Comparison of ENCODE assay signal across 11 cellular contexts in genomic region chr17:4043862-4044261, GRCh38.
DNase-seq lines count a peak whose midpoint lies in the region; ATAC-seq, FAIRE-seq and TF ChIP-seq lines count a peak whose summit lies in the region.
"Had no signal": no experiment of that assay in that cellular context is flagged by ENCODE, and none has a peak within 500 bp of the region (broad histone marks: within the 10 kb centered on the region; RNA-seq: fewer than 3 reads in every experiment).

No MANE protein-coding gene starts in this region.

- H3K36me3 Mint-ChIP-seq in stimulated activated memory B cell treated with anti-CD40 and anti-IgM and Interleukin-4, amounts not matched to agents 10 μg/mL and 1 μg/mL and 100 μg/mL, for 72 hours = peaks cover 62% of the 10 kb centered on the region

- peak overlapping the region; percentile 73 for H3K27ac Mint-ChIP-seq in stimulated activated memory B cell treated with anti-CD40 and anti-IgM and Interleukin-4, amounts not matched to agents 10 μg/mL and 1 μg/mL and 100 μg/mL, for 72 hours

- peaks cover 33 to 39% of the 10 kb centered on the region in 2 donors for H3K36me3 ChIP-seq in small intestine (ENCODE audit: control insufficient read depth in 2 of 2, insufficient read depth in 2 of 2, low read length in 2 of 2)
- peaks cover 96% of the 10 kb centered on the region for H3K36me3 ChIP-seq in suprapubic skin

- no peak for TF ChIP-seq POLR2A in suprapubic skin (IDR thresholded peaks at IDR 0.05)

- H3K9me3 Mint-ChIP-seq in stimulated activated memory B cell treated with anti-CD40 and anti-IgM and Interleukin-4, amounts not matched to agents 10 μg/mL and 1 μg/mL and 100 μg/mL, for 72 hours = no peaks in the 10 kb centered on the region

- DNase-seq in T-helper 1 cell = peak in 4 of 5 donors; percentile 20 to 55 (median 36)
- DNase-seq in activated T-cell treated with anti-CD3 and anti-CD28 coated beads for 4 hours = peak; percentile 13
- peak; percentile 18 for DNase-seq in small intestine
- no peak for DNase-seq in NCI-H187 treated with DMSO at 0.1 percent for 48 hours (lab: John Stamatoyannopoulos, UW)
- no peak for DNase-seq in SKM-1 treated with dmso at 0.1 percent for 144 hours (lab: John Stamatoyannopoulos, UW; ENCODE audit: unreplicated experiment)
- no peak for DNase-seq in suprapubic skin (ENCODE audit: low spot score in 2 of 2)
- no peak for DNase-seq in NCI-H1417 (lab: John Stamatoyannopoulos, UW)
- DNase-seq: sigmoid colon had no signal

- no peaks in the 10 kb centered on the region for H3K9me3 ChIP-seq in small intestine (ENCODE audit: control insufficient read depth, low read depth)
- H3K9me3 ChIP-seq in suprapubic skin = no peaks in the 10 kb centered on the region
- H3K9me3 ChIP-seq: ascending aorta, sigmoid colon had no signal

- 76 to 82% (median 77%) methylated on average over 4 of the region's 4 CpGs for WGBS in small intestine, 3 donors
- 66% methylated on average over 4 of the region's 4 CpGs for WGBS in suprapubic skin

- no peak for TF ChIP-seq EP300 in suprapubic skin (IDR thresholded peaks at IDR 0.05)

- H3K27me3 ChIP-seq in small intestine (ENCODE audit: control insufficient read depth in 2 of 2, insufficient read depth in 2 of 2, low read length in 2 of 2) = no peaks in the 10 kb centered on the region
- H3K27me3 ChIP-seq in suprapubic skin = no peaks in the 10 kb centered on the region
- H3K27me3 ChIP-seq: ascending aorta, sigmoid colon had no signal

- no peak overlapping the region for H3K4me3 ChIP-seq in small intestine (ENCODE audit: low read depth in 1 of 2, low read length in 2 of 2)
- no peak overlapping the region for H3K4me3 ChIP-seq in suprapubic skin
- H3K4me3 ChIP-seq: ascending aorta, sigmoid colon had no signal

- no peak for FAIRE-seq in small intestine (lab: Jason Lieb, UNC)
- FAIRE-seq: RCC 7860 had no signal

- no peaks in the 10 kb centered on the region for H3K4me1 ChIP-seq in small intestine (ENCODE audit: control insufficient read depth in 2 of 2, insufficient read depth in 1 of 2, low read depth in 1 of 2, low read length in 1 of 2)
- H3K4me1 ChIP-seq in suprapubic skin = no peaks in the 10 kb centered on the region
- H3K4me1 ChIP-seq: ascending aorta, sigmoid colon had no signal

- TF ChIP-seq CTCF in suprapubic skin (IDR thresholded peaks at IDR 0.05) = no peak

- H3K4me3 Mint-ChIP-seq in stimulated activated memory B cell treated with anti-CD40 and anti-IgM and Interleukin-4, amounts not matched to agents 10 μg/mL and 1 μg/mL and 100 μg/mL, for 72 hours = no peak overlapping the region

- peak; percentile 78 for ATAC-seq in stimulated activated memory B cell treated with anti-CD40 and anti-IgM and Interleukin-4, amounts not matched to agents 10 μg/mL and 1 μg/mL and 100 μg/mL, for 72 hours

- H3K27ac ChIP-seq in small intestine (ENCODE audit: low read depth in 1 of 2, low read length in 1 of 2) = peak overlapping the region in 1 of 2 donors; percentile 56
- no peak overlapping the region for H3K27ac ChIP-seq in suprapubic skin
- H3K27ac ChIP-seq: ascending aorta, sigmoid colon had no signal

- no peaks in the 10 kb centered on the region for H3K27me3 Mint-ChIP-seq in stimulated activated memory B cell treated with anti-CD40 and anti-IgM and Interleukin-4, amounts not matched to agents 10 μg/mL and 1 μg/mL and 100 μg/mL, for 72 hours

- peaks cover 7% of the 10 kb centered on the region for H3K4me1 Mint-ChIP-seq in stimulated activated memory B cell treated with anti-CD40 and anti-IgM and Interleukin-4, amounts not matched to agents 10 μg/mL and 1 μg/mL and 100 μg/mL, for 72 hours

Comparison
In these comparisons a context has a peak if more than half of its experiments do, and no peak if none do; other contexts are left out.
1. DNase-seq: peak in T-helper 1 cell (4 of 5), activated T-cell treated with anti-CD3 and anti-CD28 coated beads for 4 hours (single experiment) and small intestine (single experiment); none in NCI-H187 treated with DMSO at 0.1 percent for 48 hours (single experiment), SKM-1 treated with dmso at 0.1 percent for 144 hours (single experiment), suprapubic skin (0 of 2) and NCI-H1417 (0 of 3).